In the genomic region with DNA sequence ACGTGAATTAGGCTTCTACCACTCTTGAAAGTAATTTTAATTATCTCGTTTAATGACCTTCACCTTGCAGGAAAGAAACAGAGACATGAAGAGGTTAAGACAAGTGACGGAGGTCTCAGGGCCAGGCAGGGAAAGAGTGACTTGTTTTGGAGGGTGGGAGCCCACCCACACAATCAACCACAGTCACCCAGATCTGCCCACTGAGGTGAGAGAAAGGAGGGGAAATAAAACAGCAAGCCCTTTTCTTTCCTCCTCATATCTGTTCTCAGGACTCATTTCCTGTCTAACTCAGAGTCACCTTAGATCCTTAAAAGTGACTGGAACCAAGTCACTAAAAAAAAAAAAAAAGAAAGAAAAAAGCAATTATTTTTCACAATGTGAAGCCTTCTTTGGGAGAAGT, we compare ENCODE assay signal across 1 cellular context.
TF ChIP-seq lines count a peak whose summit lies in the region.

No MANE protein-coding gene starts in this region.

TF ChIP-seq in SK-N-SH, 30 proteins besides CTCF, POLR2A, EP300 and RAD21 (continued from another document):
- TF ChIP-seq, protein P1, sequence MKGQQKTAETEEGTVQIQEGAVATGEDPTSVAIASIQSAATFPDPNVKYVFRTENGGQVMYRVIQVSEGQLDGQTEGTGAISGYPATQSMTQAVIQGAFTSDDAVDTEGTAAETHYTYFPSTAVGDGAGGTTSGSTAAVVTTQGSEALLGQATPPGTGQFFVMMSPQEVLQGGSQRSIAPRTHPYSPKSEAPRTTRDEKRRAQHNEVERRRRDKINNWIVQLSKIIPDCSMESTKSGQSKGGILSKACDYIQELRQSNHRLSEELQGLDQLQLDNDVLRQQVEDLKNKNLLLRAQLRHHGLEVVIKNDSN (IDR thresholded peaks at IDR 0.05; ENCODE audit: borderline replicate concordance, low read depth), result no peak
TF ChIP-seq in SK-N-SH: peak in this region for 0.
